1 cellular context compared by ENCODE assay signal in the genomic region with DNA sequence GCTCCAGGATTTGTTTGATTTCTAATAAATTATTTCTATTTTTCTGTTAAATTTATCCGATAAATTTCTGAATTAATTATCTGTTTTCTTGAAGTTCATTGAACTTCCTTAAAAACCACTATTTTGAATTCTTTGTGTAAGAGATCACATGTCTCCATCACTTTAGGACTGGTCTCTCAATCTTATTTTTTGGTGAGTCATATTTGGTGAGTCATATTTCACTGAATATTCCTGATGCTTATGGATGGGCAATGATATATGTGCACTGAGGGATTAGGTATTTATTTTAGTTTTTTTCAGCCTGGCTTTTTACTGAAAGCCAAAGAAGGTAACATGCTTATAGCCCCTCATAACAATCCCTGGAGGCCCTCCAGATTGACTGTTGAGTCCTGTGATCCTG.
A peak's percentile ranks its signal among the peaks of the same experiment; 100 is the strongest.
TF ChIP-seq lines count a peak whose summit lies in the region.

No MANE protein-coding gene starts in this region.

TF ChIP-seq in IMR-90, 13 proteins besides CTCF, POLR2A, EP300 and RAD21:
- TF ChIP-seq CEBPB (IDR thresholded peaks at IDR 0.05; ENCODE audit: low read depth, low read length) (no peak), RCOR1 (IDR thresholded peaks at IDR 0.05; ENCODE audit: insufficient replicate concordance, low read length) (no peak), SMC3 (IDR thresholded peaks at IDR 0.05; ENCODE audit: low read depth, low read length) (no peak), BHLHE40 (IDR thresholded peaks at IDR 0.05; ENCODE audit: low read depth, low read length) (peak; percentile 15; the same call in 1 of the 2 replicates), CHD1 (IDR thresholded peaks at IDR 0.05; ENCODE audit: low read depth, low read length) (no peak), MXI1 (IDR thresholded peaks at IDR 0.05; ENCODE audit: borderline replicate concordance, low read depth, low read length) (no peak), RFX5 (IDR thresholded peaks at IDR 0.05; ENCODE audit: low read depth, low read length) (no peak), MAZ (IDR thresholded peaks at IDR 0.05; ENCODE audit: borderline replicate concordance, low read depth, low read length) (no peak), MAFK (IDR thresholded peaks at IDR 0.05; ENCODE audit: low read depth, low read length) (no peak), NFE2L2 (IDR thresholded peaks at IDR 0.05; ENCODE audit: low read depth, low read length) (no peak), FOS (IDR thresholded peaks at IDR 0.05; ENCODE audit: low read depth, low read length) (peak; percentile 59; the same call in 1 of the 2 replicates)
- TF ChIP-seq, protein P1, sequence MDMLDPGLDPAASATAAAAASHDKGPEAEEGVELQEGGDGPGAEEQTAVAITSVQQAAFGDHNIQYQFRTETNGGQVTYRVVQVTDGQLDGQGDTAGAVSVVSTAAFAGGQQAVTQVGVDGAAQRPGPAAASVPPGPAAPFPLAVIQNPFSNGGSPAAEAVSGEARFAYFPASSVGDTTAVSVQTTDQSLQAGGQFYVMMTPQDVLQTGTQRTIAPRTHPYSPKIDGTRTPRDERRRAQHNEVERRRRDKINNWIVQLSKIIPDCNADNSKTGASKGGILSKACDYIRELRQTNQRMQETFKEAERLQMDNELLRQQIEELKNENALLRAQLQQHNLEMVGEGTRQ (IDR thresholded peaks at IDR 0.05; ENCODE audit: low read depth, low read length), result no peak
- TF ChIP-seq, protein P2, sequence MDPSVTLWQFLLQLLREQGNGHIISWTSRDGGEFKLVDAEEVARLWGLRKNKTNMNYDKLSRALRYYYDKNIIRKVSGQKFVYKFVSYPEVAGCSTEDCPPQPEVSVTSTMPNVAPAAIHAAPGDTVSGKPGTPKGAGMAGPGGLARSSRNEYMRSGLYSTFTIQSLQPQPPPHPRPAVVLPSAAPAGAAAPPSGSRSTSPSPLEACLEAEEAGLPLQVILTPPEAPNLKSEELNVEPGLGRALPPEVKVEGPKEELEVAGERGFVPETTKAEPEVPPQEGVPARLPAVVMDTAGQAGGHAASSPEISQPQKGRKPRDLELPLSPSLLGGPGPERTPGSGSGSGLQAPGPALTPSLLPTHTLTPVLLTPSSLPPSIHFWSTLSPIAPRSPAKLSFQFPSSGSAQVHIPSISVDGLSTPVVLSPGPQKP (IDR thresholded peaks at IDR 0.05; ENCODE audit: borderline replicate concordance, low read depth, low read length), result no peak
